ENCODE assay signal across 1 cellular context in the genomic region with DNA sequence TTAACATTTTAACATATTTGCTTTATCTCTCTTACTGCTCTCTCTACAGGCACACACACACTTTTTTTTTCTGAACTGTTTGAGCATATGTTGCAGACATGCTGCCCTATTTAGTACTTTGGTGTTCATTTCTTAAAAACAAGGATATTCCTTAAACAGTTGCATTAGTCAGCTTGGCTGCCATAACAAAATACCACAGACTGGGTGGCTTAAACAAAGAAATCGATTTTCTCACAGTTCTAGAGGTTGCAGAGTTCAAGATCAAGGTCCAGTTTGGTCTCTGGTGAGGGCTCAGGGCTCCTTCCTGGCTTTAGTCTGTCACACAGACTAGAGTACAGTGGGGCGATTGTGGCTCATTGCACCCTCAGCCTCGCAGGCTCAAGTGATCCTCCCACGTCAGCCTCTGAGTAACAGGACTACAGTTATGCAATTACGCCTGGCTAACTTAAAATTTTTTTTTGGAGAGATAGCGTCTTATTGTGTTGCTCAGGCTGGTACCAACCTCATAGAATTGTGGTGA.
TF ChIP-seq lines count a peak whose summit lies in the region.

No MANE protein-coding gene starts in this region.

TF ChIP-seq in HepG2, 621 proteins besides CTCF, POLR2A, EP300 and RAD21 (continued from another document and continues in another):
- TF ChIP-seq, protein P1, sequence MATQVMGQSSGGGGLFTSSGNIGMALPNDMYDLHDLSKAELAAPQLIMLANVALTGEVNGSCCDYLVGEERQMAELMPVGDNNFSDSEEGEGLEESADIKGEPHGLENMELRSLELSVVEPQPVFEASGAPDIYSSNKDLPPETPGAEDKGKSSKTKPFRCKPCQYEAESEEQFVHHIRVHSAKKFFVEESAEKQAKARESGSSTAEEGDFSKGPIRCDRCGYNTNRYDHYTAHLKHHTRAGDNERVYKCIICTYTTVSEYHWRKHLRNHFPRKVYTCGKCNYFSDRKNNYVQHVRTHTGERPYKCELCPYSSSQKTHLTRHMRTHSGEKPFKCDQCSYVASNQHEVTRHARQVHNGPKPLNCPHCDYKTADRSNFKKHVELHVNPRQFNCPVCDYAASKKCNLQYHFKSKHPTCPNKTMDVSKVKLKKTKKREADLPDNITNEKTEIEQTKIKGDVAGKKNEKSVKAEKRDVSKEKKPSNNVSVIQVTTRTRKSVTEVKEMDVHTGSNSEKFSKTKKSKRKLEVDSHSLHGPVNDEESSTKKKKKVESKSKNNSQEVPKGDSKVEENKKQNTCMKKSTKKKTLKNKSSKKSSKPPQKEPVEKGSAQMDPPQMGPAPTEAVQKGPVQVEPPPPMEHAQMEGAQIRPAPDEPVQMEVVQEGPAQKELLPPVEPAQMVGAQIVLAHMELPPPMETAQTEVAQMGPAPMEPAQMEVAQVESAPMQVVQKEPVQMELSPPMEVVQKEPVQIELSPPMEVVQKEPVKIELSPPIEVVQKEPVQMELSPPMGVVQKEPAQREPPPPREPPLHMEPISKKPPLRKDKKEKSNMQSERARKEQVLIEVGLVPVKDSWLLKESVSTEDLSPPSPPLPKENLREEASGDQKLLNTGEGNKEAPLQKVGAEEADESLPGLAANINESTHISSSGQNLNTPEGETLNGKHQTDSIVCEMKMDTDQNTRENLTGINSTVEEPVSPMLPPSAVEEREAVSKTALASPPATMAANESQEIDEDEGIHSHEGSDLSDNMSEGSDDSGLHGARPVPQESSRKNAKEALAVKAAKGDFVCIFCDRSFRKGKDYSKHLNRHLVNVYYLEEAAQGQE (IDR thresholded peaks at IDR 0.05; ENCODE audit: borderline replicate concordance in 1 of 2, low read depth in 1 of 2, low read length in 2 of 2), result peak in 1 of 2 experiments; percentile 82; a peak in 2 of 4 replicates
- TF ChIP-seq ZC3H13 (CRISPR knock-in tag; IDR thresholded peaks at IDR 0.05) (no peak), CAMTA2 (CRISPR knock-in tag; IDR thresholded peaks at IDR 0.05; ENCODE audit: borderline replicate concordance) (no peak), HOXD1 (CRISPR knock-in tag; IDR thresholded peaks at IDR 0.05) (peak; percentile 74), YY1 (IDR thresholded peaks at IDR 0.05; ENCODE audit: insufficient read depth, insufficient replicate concordance, low read depth, low read length) (peak; percentile 47), RXRB (CRISPR knock-in tag; IDR thresholded peaks at IDR 0.05; ENCODE audit: borderline replicate concordance) (peak; percentile 99), NFIC (IDR thresholded peaks at IDR 0.05; ENCODE audit: low read length) (peak; percentile 88), HMGA1 (CRISPR knock-in tag; conservative IDR thresholded peaks at IDR 0.05) (no peak), HOXA5 (CRISPR knock-in tag; IDR thresholded peaks at IDR 0.05) (peak; percentile 58), BCL6 (CRISPR knock-in tag; IDR thresholded peaks at IDR 0.05) (peak; percentile 98), ZKSCAN8 (CRISPR knock-in tag; IDR thresholded peaks at IDR 0.05; ENCODE audit: borderline replicate concordance) (peak; percentile 64; the same call in 1 of the 2 replicates), ZNF160 (CRISPR knock-in tag; IDR thresholded peaks at IDR 0.05) (peak; percentile 75), FOSL1 (CRISPR knock-in tag; IDR thresholded peaks at IDR 0.05; ENCODE audit: borderline replicate concordance) (peak; percentile 61; the same call in 1 of the 2 replicates), ZNF782 (CRISPR knock-in tag; IDR thresholded peaks at IDR 0.05; ENCODE audit: borderline replicate concordance) (no peak), ZNF337 (CRISPR knock-in tag; IDR thresholded peaks at IDR 0.05; ENCODE audit: borderline replicate concordance, low read depth) (no peak), JDP2 (CRISPR knock-in tag; IDR thresholded peaks at IDR 0.05; ENCODE audit: borderline replicate concordance) (no peak), ZFYVE20 (CRISPR knock-in tag; IDR thresholded peaks at IDR 0.05; ENCODE audit: borderline replicate concordance, low read depth) (no peak), SSRP1 (CRISPR knock-in tag; IDR thresholded peaks at IDR 0.05) (no peak), ZNF558 (CRISPR knock-in tag; IDR thresholded peaks at IDR 0.05; ENCODE audit: borderline replicate concordance) (no peak), ZMYM4 (CRISPR knock-in tag; IDR thresholded peaks at IDR 0.05) (peak; percentile 66; the same call in 1 of the 2 replicates), FOXP1 (IDR thresholded peaks at IDR 0.05) (no peak), FOXP1 (CRISPR knock-in tag; IDR thresholded peaks at IDR 0.05) (peak; percentile 84), PTBP1 (IDR thresholded peaks at IDR 0.05; ENCODE audit: low read depth, low read length, poor library complexity, severe bottlenecking) (no peak), NFE2L2 (IDR thresholded peaks at IDR 0.05; ENCODE audit: low read length) (no peak)
- TF ChIP-seq, protein P2, sequence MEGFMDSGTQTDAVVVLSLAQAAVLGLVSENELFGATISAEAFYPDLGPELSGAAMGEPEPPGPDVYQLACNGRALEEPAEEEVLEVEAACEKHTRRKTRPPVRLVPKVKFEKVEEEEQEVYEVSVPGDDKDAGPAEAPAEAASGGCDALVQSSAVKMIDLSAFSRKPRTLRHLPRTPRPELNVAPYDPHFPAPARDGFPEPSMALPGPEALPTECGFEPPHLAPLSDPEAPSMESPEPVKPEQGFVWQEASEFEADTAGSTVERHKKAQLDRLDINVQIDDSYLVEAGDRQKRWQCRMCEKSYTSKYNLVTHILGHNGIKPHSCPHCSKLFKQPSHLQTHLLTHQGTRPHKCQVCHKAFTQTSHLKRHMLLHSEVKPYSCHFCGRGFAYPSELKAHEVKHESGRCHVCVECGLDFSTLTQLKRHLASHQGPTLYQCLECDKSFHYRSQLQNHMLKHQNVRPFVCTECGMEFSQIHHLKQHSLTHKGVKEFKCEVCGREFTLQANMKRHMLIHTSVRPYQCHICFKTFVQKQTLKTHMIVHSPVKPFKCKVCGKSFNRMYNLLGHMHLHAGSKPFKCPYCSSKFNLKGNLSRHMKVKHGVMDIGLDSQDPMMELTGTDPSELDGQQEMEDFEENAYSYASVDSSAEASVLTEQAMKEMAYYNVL (CRISPR knock-in tag; IDR thresholded peaks at IDR 0.05; ENCODE audit: borderline replicate concordance), result peak; percentile 64; the same call in 1 of the 2 replicates
- TF ChIP-seq, protein P3, sequence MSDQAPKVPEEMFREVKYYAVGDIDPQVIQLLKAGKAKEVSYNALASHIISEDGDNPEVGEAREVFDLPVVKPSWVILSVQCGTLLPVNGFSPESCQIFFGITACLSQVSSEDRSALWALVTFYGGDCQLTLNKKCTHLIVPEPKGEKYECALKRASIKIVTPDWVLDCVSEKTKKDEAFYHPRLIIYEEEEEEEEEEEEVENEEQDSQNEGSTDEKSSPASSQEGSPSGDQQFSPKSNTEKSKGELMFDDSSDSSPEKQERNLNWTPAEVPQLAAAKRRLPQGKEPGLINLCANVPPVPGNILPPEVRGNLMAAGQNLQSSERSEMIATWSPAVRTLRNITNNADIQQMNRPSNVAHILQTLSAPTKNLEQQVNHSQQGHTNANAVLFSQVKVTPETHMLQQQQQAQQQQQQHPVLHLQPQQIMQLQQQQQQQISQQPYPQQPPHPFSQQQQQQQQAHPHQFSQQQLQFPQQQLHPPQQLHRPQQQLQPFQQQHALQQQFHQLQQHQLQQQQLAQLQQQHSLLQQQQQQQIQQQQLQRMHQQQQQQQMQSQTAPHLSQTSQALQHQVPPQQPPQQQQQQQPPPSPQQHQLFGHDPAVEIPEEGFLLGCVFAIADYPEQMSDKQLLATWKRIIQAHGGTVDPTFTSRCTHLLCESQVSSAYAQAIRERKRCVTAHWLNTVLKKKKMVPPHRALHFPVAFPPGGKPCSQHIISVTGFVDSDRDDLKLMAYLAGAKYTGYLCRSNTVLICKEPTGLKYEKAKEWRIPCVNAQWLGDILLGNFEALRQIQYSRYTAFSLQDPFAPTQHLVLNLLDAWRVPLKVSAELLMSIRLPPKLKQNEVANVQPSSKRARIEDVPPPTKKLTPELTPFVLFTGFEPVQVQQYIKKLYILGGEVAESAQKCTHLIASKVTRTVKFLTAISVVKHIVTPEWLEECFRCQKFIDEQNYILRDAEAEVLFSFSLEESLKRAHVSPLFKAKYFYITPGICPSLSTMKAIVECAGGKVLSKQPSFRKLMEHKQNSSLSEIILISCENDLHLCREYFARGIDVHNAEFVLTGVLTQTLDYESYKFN (CRISPR knock-in tag; conservative IDR thresholded peaks at IDR 0.05), result peak; percentile 92
- TF ChIP-seq, protein P4, sequence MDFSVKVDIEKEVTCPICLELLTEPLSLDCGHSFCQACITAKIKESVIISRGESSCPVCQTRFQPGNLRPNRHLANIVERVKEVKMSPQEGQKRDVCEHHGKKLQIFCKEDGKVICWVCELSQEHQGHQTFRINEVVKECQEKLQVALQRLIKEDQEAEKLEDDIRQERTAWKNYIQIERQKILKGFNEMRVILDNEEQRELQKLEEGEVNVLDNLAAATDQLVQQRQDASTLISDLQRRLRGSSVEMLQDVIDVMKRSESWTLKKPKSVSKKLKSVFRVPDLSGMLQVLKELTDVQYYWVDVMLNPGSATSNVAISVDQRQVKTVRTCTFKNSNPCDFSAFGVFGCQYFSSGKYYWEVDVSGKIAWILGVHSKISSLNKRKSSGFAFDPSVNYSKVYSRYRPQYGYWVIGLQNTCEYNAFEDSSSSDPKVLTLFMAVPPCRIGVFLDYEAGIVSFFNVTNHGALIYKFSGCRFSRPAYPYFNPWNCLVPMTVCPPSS (IDR thresholded peaks at IDR 0.05), result no peak
- TF ChIP-seq, protein P5, sequence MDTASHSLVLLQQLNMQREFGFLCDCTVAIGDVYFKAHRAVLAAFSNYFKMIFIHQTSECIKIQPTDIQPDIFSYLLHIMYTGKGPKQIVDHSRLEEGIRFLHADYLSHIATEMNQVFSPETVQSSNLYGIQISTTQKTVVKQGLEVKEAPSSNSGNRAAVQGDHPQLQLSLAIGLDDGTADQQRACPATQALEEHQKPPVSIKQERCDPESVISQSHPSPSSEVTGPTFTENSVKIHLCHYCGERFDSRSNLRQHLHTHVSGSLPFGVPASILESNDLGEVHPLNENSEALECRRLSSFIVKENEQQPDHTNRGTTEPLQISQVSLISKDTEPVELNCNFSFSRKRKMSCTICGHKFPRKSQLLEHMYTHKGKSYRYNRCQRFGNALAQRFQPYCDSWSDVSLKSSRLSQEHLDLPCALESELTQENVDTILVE (CRISPR knock-in tag; IDR thresholded peaks at IDR 0.05), result peak; percentile 74; the same call in 1 of the 2 replicates
- TF ChIP-seq, protein P6, sequence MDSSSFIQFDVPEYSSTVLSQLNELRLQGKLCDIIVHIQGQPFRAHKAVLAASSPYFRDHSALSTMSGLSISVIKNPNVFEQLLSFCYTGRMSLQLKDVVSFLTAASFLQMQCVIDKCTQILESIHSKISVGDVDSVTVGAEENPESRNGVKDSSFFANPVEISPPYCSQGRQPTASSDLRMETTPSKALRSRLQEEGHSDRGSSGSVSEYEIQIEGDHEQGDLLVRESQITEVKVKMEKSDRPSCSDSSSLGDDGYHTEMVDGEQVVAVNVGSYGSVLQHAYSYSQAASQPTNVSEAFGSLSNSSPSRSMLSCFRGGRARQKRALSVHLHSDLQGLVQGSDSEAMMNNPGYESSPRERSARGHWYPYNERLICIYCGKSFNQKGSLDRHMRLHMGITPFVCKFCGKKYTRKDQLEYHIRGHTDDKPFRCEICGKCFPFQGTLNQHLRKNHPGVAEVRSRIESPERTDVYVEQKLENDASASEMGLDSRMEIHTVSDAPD (CRISPR knock-in tag; IDR thresholded peaks at IDR 0.05), result peak; percentile 82; the same call in 1 of the 2 replicates
- TF ChIP-seq, protein P7, sequence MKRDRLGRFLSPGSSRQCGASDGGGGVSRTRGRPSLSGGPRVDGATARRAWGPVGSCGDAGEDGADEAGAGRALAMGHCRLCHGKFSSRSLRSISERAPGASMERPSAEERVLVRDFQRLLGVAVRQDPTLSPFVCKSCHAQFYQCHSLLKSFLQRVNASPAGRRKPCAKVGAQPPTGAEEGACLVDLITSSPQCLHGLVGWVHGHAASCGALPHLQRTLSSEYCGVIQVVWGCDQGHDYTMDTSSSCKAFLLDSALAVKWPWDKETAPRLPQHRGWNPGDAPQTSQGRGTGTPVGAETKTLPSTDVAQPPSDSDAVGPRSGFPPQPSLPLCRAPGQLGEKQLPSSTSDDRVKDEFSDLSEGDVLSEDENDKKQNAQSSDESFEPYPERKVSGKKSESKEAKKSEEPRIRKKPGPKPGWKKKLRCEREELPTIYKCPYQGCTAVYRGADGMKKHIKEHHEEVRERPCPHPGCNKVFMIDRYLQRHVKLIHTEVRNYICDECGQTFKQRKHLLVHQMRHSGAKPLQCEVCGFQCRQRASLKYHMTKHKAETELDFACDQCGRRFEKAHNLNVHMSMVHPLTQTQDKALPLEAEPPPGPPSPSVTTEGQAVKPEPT (CRISPR knock-in tag; IDR thresholded peaks at IDR 0.05; ENCODE audit: low read depth), result no peak
- TF ChIP-seq, protein P8, sequence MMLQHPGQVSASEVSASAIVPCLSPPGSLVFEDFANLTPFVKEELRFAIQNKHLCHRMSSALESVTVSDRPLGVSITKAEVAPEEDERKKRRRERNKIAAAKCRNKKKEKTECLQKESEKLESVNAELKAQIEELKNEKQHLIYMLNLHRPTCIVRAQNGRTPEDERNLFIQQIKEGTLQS (CRISPR knock-in tag; IDR thresholded peaks at IDR 0.05), result peak; percentile 40; the same call in 1 of the 2 replicates
- TF ChIP-seq, protein P9, sequence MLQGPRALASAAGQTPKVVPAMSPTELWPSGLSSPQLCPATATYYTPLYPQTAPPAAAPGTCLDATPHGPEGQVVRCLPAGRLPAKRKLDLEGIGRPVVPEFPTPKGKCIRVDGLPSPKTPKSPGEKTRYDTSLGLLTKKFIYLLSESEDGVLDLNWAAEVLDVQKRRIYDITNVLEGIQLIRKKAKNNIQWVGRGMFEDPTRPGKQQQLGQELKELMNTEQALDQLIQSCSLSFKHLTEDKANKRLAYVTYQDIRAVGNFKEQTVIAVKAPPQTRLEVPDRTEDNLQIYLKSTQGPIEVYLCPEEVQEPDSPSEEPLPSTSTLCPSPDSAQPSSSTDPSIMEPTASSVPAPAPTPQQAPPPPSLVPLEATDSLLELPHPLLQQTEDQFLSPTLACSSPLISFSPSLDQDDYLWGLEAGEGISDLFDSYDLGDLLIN (CRISPR knock-in tag; IDR thresholded peaks at IDR 0.05; ENCODE audit: borderline replicate concordance), result no peak
- TF ChIP-seq, protein P10, sequence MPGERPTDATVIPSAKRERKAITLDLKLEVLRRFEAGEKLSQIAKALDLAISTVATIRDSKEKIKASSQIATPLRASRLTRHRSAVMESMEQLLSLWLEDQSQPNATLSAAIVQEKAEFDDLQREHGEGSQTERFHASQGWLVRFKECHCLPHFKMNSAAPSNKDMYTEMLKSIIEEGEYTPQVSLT (CRISPR knock-in tag; IDR thresholded peaks at IDR 0.05; ENCODE audit: borderline replicate concordance, low read depth), result no peak
- TF ChIP-seq, protein P11, sequence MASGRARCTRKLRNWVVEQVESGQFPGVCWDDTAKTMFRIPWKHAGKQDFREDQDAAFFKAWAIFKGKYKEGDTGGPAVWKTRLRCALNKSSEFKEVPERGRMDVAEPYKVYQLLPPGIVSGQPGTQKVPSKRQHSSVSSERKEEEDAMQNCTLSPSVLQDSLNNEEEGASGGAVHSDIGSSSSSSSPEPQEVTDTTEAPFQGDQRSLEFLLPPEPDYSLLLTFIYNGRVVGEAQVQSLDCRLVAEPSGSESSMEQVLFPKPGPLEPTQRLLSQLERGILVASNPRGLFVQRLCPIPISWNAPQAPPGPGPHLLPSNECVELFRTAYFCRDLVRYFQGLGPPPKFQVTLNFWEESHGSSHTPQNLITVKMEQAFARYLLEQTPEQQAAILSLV (CRISPR knock-in tag; IDR thresholded peaks at IDR 0.05; ENCODE audit: borderline replicate concordance), result no peak
- TF ChIP-seq, protein P12, sequence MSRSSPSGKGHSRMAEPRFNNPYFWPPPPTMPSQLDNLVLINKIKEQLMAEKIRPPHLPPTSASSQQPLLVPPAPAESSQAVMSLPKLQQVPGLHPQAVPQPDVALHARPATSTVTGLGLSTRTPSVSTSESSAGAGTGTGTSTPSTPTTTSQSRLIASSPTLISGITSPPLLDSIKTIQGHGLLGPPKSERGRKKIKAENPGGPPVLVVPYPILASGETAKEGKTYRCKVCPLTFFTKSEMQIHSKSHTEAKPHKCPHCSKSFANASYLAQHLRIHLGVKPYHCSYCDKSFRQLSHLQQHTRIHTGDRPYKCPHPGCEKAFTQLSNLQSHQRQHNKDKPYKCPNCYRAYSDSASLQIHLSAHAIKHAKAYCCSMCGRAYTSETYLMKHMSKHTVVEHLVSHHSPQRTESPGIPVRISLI (CRISPR knock-in tag; IDR thresholded peaks at IDR 0.05; ENCODE audit: borderline replicate concordance), result peak; percentile 91
